4 cellular contexts compared by ENCODE assay signal in genomic region chr10:71489077-71489476, GRCh38.
TF ChIP-seq lines count a peak whose summit lies in the region.

No MANE protein-coding gene starts in this region.

TF ChIP-seq in SK-N-SH treated with all-trans-retinoic acid at 6 μM for 48 hours, 23 proteins besides CTCF, POLR2A, EP300 and RAD21:
- TF ChIP-seq ZFP30 (CRISPR knock-in tag; IDR thresholded peaks at IDR 0.05) = peak; percentile 95
- TF ChIP-seq ARNTL (CRISPR knock-in tag; IDR thresholded peaks at IDR 0.05; ENCODE audit: borderline replicate concordance, low read depth) = no peak
- no peak for TF ChIP-seq CSDC2 (CRISPR knock-in tag; IDR thresholded peaks at IDR 0.05)
- TF ChIP-seq CREB5 (CRISPR knock-in tag; IDR thresholded peaks at IDR 0.05; ENCODE audit: low read depth) = no peak
- TF ChIP-seq TOX (CRISPR knock-in tag; IDR thresholded peaks at IDR 0.05; ENCODE audit: borderline replicate concordance) = no peak
- no peak for TF ChIP-seq GLIS3 (CRISPR knock-in tag; IDR thresholded peaks at IDR 0.05)
- no peak for TF ChIP-seq POU6F1 (CRISPR knock-in tag; IDR thresholded peaks at IDR 0.05; ENCODE audit: borderline replicate concordance, low read depth)
- no peak for TF ChIP-seq ZNF70 (CRISPR knock-in tag; IDR thresholded peaks at IDR 0.05)

TF ChIP-seq in SK-N-SH, 30 proteins besides CTCF, POLR2A, EP300 and RAD21:
- TF ChIP-seq EZH2phosphoT487 (IDR thresholded peaks at IDR 0.05; ENCODE audit: borderline replicate concordance, low read depth) (no peak), YY1 (IDR thresholded peaks at IDR 0.05; ENCODE audit: low read depth) (no peak)

TF ChIP-seq in WTC11, 78 proteins besides CTCF, POLR2A, EP300 and RAD21 (continued from another document):
- 0 out of 2 replicates have a peak, but pooled peaks have one; percentile 28 for TF ChIP-seq GTF2I (CRISPR knock-in tag; conservative IDR thresholded peaks at IDR 0.05)
- TF ChIP-seq NFATC4 (CRISPR knock-in tag; IDR thresholded peaks at IDR 0.05) = no peak

TF ChIP-seq in H1, 55 proteins besides CTCF, POLR2A, EP300 and RAD21 (continued from another document):
- peak; percentile 62 for TF ChIP-seq KDM1A (IDR thresholded peaks at IDR 0.05; ENCODE audit: borderline replicate concordance, low read length)
